In genomic region chr6:68876792-68877493, GRCh38 we compare ENCODE assay signal across 8 cellular contexts.
A peak's percentile ranks its signal among the peaks of the same experiment; 100 is the strongest.
DNase-seq lines count a peak whose midpoint lies in the region; ATAC-seq and TF ChIP-seq lines count a peak whose summit lies in the region.

No MANE protein-coding gene starts in this region.

- no peaks in the 10 kb centered on the region for H3K9me3 ChIP-seq in left lung

- no peak overlapping the region for H3K4me3 ChIP-seq in left lung

- no peaks in the 10 kb centered on the region for H3K4me1 ChIP-seq in left lung

- peak; percentile 32 to 36 for TF ChIP-seq CTCF in left lung (IDR thresholded peaks at IDR 0.05)

- ATAC-seq in left lung (peak; percentile 64), GM19455 (IDR thresholded peaks at IDR 0.05; ENCODE audit: unreplicated experiment) (no peak)

- DNase-seq in NOMO-1 treated with DMSO at 0.1 percent for 48 hours (lab: John Stamatoyannopoulos, UW; ENCODE audit: unreplicated experiment) (peak; percentile 5), NOMO-1 treated with dmso at 0.1 percent for 144 hours (lab: John Stamatoyannopoulos, UW; ENCODE audit: unreplicated experiment) (no peak), HT1080 (ENCODE audit: low read depth) (peak; percentile 18), SKM-1 treated with dmso at 0.1 percent for 144 hours (lab: John Stamatoyannopoulos, UW; ENCODE audit: unreplicated experiment) (peak; percentile 11), left lung (no peak), GM19240 (ENCODE audit: insufficient read length, low spot score) (no peak)
- no peak for DNase-seq in activated CD8-positive, alpha-beta memory T cell treated with anti-CD3 and anti-CD28 coated beads, Interleukin-2, amount 50 U/mL, for 48 hours

- H3K36me3 ChIP-seq in left lung = no peaks in the 10 kb centered on the region

- H3K27ac ChIP-seq in left lung = no peak overlapping the region

- intact Hi-C loops in left lung (cut with DNase I) = no loop called here

- no peaks in the 10 kb centered on the region for H3K27me3 ChIP-seq in left lung

Comparison
In these comparisons a context has a peak if more than half of its experiments do, and no peak if none do; other contexts are left out.
1. DNase-seq: peak in NOMO-1 treated with DMSO at 0.1 percent for 48 hours (single experiment), HT1080 (single experiment) and SKM-1 treated with dmso at 0.1 percent for 144 hours (single experiment); none in NOMO-1 treated with dmso at 0.1 percent for 144 hours (single experiment), left lung (0 of 2), GM19240 (single experiment) and activated CD8-positive, alpha-beta memory T cell treated with anti-CD3 and anti-CD28 coated beads, Interleukin-2, amount 50 U/mL, for 48 hours (single experiment).